8 cellular contexts compared by ENCODE assay signal in genomic region chr2:218272531-218273212, GRCh38. TPM values are rescaled to one million over a fixed set of nuclear protein-coding genes. Genes with fewer than 3 reads are reported as not detected.
DNase-seq lines count a peak whose midpoint lies in the region; ATAC-seq and TF ChIP-seq lines count a peak whose summit lies in the region.

No MANE protein-coding gene starts in this region.

- ATAC-seq in GM18502 (IDR thresholded peaks at IDR 0.05; ENCODE audit: poor library complexity, unreplicated experiment): peak; percentile 27
- peak; percentile 69 for ATAC-seq in omental fat pad (ENCODE audit: low FRiP score)

- no peak overlapping the region for H3K4me3 ChIP-seq in fibroblast of villous mesenchyme (ENCODE audit: low read depth, low read length)

- TF ChIP-seq CTCF in fibroblast of villous mesenchyme (IDR thresholded peaks at IDR 0.05; ENCODE audit: insufficient read depth, low read depth, low read length): peak; percentile 92
- TF ChIP-seq CTCF in omental fat pad (IDR thresholded peaks at IDR 0.05): peak in 2 of 3 donors; percentile 15 to 71

- DNase-seq in 8988T (peak; percentile 80), LoVo (ENCODE audit: low spot score) (peak; percentile 95), SHP77 (lab: John Stamatoyannopoulos, UW) (peak; percentile 38 to 58), fibroblast of villous mesenchyme (ENCODE audit: low read depth) (peak; percentile 97), omental fat pad (ENCODE audit: low spot score) (peak; percentile 58), superior temporal gyrus (ENCODE audit: extremely low spot score) (peak; percentile 92)
- DNase-seq in activated effector memory CD4-positive, alpha-beta T cell treated with Interleukin-2 at 50 U/mL for 16 hours: peak; percentile 70

RNA-seq across cellular contexts. Expression of gene PNKD, which starts 2.4 kb away (rescaled TPM):
- 26.1 and 26.8 TPM in 2 replicates for total RNA-seq in fibroblast of villous mesenchyme
- 10 to 100 TPM; 25.5 to 38.0 (median 31.3) TPM for total RNA-seq in omental fat pad

RNA-seq across cellular contexts. Expression of gene AAMP, which starts 2.7 kb away (rescaled TPM):
- total RNA-seq in fibroblast of villous mesenchyme (104 and 110 TPM in 2 replicates), omental fat pad (100 to 1,000 TPM; 122 to 165 (median 140) TPM)

RNA-seq across cellular contexts. Expression of gene GPBAR1, which starts 11.9 kb away (rescaled TPM):
- total RNA-seq in fibroblast of villous mesenchyme (under 0.01 TPM in 1 of 2 replicates, not detected in the other), omental fat pad (10 to 100 TPM; 24.7 to 74.2 (median 59.1) TPM)

RNA-seq across cellular contexts. Expression of gene TMBIM1, which starts 19.6 kb away (rescaled TPM):
- 123 and 136 TPM in 2 replicates for total RNA-seq in fibroblast of villous mesenchyme
- 100 to 1,000 TPM; 190 to 689 (median 399) TPM for total RNA-seq in omental fat pad

RNA-seq across cellular contexts. Expression of gene ARPC2, which starts 55.7 kb away (rescaled TPM):
- total RNA-seq in fibroblast of villous mesenchyme (482 and 483 TPM in 2 replicates), omental fat pad (100 to 1,000 TPM; 278 to 384 (median 348) TPM)

Comparison
In these comparisons a context has a peak if more than half of its experiments do, and no peak if none do; other contexts are left out.
1. RNA of gene GPBAR1, which starts 11.9 kb away (total RNA-seq): 24.7 to 74.2 TPM in omental fat pad; under 0.01 TPM in fibroblast of villous mesenchyme; every median in the first group is over 10 times any median in the second.
2. Peak in every context shown above with its lines, with median percentiles within 50 percentile points of each other: DNase-seq.